8 cellular contexts compared by ENCODE assay signal in the genomic region with DNA sequence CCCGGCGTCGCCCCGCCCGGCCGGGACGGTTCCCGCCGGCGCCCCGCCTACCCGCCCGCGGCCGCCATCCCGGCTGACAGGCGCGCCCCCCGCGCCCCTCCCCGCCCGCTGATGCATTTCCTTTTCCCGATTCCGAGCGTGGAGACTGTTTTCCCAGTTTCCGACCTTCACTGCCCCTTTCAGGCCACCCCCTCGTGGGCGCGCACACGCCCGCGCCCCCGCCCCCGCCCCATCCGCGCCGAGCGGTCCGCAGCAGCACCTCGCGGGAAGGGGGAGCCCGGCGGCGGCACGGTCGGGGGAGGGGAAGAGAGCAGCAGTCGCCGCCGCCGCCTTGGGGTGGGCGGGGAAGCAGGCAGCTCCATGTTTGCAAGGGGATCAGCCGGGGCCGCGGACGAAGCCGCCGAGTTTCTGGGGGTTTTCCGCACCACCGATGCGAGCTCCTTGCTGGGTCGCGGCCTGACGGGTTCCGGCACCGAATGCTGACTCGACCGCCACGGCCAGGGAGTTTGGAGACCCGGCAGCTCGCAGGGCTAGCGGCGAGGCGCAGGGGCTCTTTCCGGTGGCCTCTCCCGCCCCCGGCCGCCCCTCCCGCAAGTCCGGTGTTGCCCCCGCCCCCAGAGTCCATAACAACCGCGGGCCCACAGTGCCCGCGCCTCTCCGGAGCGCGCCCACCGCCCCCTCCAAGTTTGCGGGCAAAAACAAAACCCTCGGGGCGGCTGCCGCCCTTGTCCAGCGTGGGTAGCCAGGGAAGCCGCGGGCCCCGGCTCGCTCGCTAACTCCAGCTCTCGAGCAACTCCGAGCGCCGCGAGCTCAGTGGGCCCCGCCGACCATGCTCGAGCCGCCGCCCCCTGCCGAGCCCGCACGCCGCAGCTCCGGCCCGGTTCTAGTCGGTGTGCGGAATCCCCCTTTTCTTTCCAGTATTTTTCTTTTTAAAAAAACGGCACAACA. TPM values are rescaled to one million over a fixed set of nuclear protein-coding genes. Genes with fewer than 3 reads are reported as not detected.
DNase-seq lines count a peak whose midpoint lies in the region; ATAC-seq and TF ChIP-seq lines count a peak whose summit lies in the region.

No MANE protein-coding gene starts in this region.

- POLR2A ChIA-PET in CD4-positive, alpha-beta T cell (lab: Charles Lee) = interaction anchor here (0.6 to 7.4 kb wide), 51 partner anchors 9 to 1460 kb away, joined by 3 to 294 read pairs (median 5); a partner anchor contains a TSS

- H3K4me3 ChIP-seq in Jurkat, Clone E6-1 (ENCODE audit: low read length) = peak overlapping the region; percentile 89
- peak overlapping the region; percentile 77 to 96 for H3K4me3 ChIP-seq in ascending aorta
- H3K4me3 ChIP-seq in iPS-18c (ENCODE audit: insufficient read depth, low read depth, low read length) = peak overlapping the region; percentile 80
- peak overlapping the region; percentile 87 to 99 (median 92) for H3K4me3 ChIP-seq in spleen

- H3K36me3 ChIP-seq in ascending aorta = no peaks in the 10 kb centered on the region
- H3K36me3 ChIP-seq in spleen = no peaks in the 10 kb centered on the region

- peaks cover 35% of the 10 kb centered on the region for H3K4me1 Mint-ChIP-seq in CD4-positive, alpha-beta T cell (ENCODE audit: low read depth)
- peaks cover 16% of the 10 kb centered on the region for H3K4me1 Mint-ChIP-seq in T-helper 2 cell treated with Interferon-gamma antibody and Interleukin-4, amounts not matched to agents 5 μg/mL and 100 μg/mL, for 36 hours (ENCODE audit: low read depth)

- H3K27ac ChIP-seq in CD4-positive, alpha-beta T cell (ENCODE audit: low read depth, low read length) = peak overlapping the region; percentile 99
- H3K27ac ChIP-seq in ascending aorta = peak overlapping the region; percentile 97 to 98
- H3K27ac ChIP-seq in spleen = peak overlapping the region; percentile 95 to 99 (median 98)

- H3K9me3 ChIP-seq in CD4-positive, alpha-beta T cell (ENCODE audit: control insufficient read depth, low read length) = no peaks in the 10 kb centered on the region
- H3K9me3 ChIP-seq in ascending aorta (no peaks in the 10 kb centered on the region), iPS-18c (ENCODE audit: control insufficient read depth, insufficient read depth, low read length) (no peaks in the 10 kb centered on the region), spleen (no peaks in the 10 kb centered on the region)

- no peaks in the 10 kb centered on the region for H3K27me3 ChIP-seq in CD4-positive, alpha-beta T cell (ENCODE audit: control insufficient read depth, insufficient read depth, low read length)
- H3K27me3 ChIP-seq in ascending aorta (no peaks in the 10 kb centered on the region), spleen (replicated peaks in 1 of 7) (no peaks in the 10 kb centered on the region)

- intact Hi-C loops in CD4-positive, alpha-beta T cell (cut with DNase I, micrococcal nuclease) = loop anchor here (1.0 to 10.0 kb wide), 13 partner anchors 53 to 1462 kb away; a partner anchor contains a TSS
- intact Hi-C loops in ascending aorta (cut with DNase I) = loop anchor here (5.0 to 10.0 kb wide), 6 partner anchors 123 to 430 kb away; a partner anchor contains a TSS
- intact Hi-C loops in spleen (cut with DNase I; ENCODE audit: low total_unique reads) = loop anchor here (10.0 kb wide), 1 partner anchor 80 kb away; no protein-coding TSS in a partner anchor

- TF ChIP-seq CTCF in CD4-positive, alpha-beta T cell (IDR thresholded peaks at IDR 0.05) = no peak
- TF ChIP-seq CTCF in ascending aorta (IDR thresholded peaks at IDR 0.05) (no peak), spleen (IDR thresholded peaks at IDR 0.05 in 8 of 11, conservative IDR thresholded peaks at IDR 0.05 in 3 of 11) (peak in 2 of 11 experiments; percentile 4 to 16)

- H3K4me1 ChIP-seq in ascending aorta (peaks cover 2 to 11% of the 10 kb centered on the region in 2 donors), spleen (peaks cover 8 to 44% (median 31%) of the 10 kb centered on the region in 6 donors)

- H3K36me3 Mint-ChIP-seq in CD4-positive, alpha-beta T cell (ENCODE audit: low read depth) = peaks cover 16% of the 10 kb centered on the region
- peaks cover 3% of the 10 kb centered on the region for H3K36me3 Mint-ChIP-seq in T-helper 2 cell treated with Interferon-gamma antibody and Interleukin-4, amounts not matched to agents 5 μg/mL and 100 μg/mL, for 36 hours (ENCODE audit: low read depth)

- 0 to 1% (median 1%) methylated on average over 66 to 117 of the region's 117 CpGs for WGBS in spleen, 5 donors

- no peak for TF ChIP-seq POLR2A in spleen (IDR thresholded peaks at IDR 0.05)

- CTCF ChIA-PET in CD4-positive, alpha-beta T cell (lab: Charles Lee) = interaction anchor here (1.6 to 3.9 kb wide), 4 partner anchors 9 to 186 kb away, joined by 5 to 14 read pairs (median 8); a partner anchor contains a TSS

- H3K27ac Mint-ChIP-seq in CD4-positive, alpha-beta T cell = peak overlapping the region; percentile 96
- peak overlapping the region; percentile 80 for H3K27ac Mint-ChIP-seq in T-helper 2 cell treated with Interferon-gamma antibody and Interleukin-4, amounts not matched to agents 5 μg/mL and 100 μg/mL, for 36 hours

- no peaks in the 10 kb centered on the region for H3K9me3 Mint-ChIP-seq in CD4-positive, alpha-beta T cell
- no peaks in the 10 kb centered on the region for H3K9me3 Mint-ChIP-seq in T-helper 2 cell treated with Interferon-gamma antibody and Interleukin-4, amounts not matched to agents 5 μg/mL and 100 μg/mL, for 36 hours

- no peaks in the 10 kb centered on the region for H3K27me3 Mint-ChIP-seq in CD4-positive, alpha-beta T cell
- H3K27me3 Mint-ChIP-seq in T-helper 2 cell treated with Interferon-gamma antibody and Interleukin-4, amounts not matched to agents 5 μg/mL and 100 μg/mL, for 36 hours (ENCODE audit: low read depth) = no peaks in the 10 kb centered on the region

- DNase-seq in CD4-positive, alpha-beta T cell = peak; percentile 61 to 81 (median 76)
- DNase-seq in Jurkat, Clone E6-1 (ENCODE audit: low read depth, low spot score) = peak; percentile 55
- DNase-seq in T-helper 2 cell treated with Interferon-gamma antibody and Interleukin-4, amounts not matched to agents 5 μg/mL and 100 μg/mL, for 36 hours (ENCODE audit: low spot score) = peak; percentile 81
- DNase-seq in ascending aorta (ENCODE audit: low spot score in 2 of 2) (peak in 1 of 2 donors; percentile 86), spleen (peak; percentile 96), HuH-7 (ENCODE audit: low spot score) (no peak)

- ATAC-seq in CD4-positive, alpha-beta T cell (ENCODE audit: poor library complexity) = no peak
- no peak for ATAC-seq in HG03439 (IDR thresholded peaks at IDR 0.05; ENCODE audit: unreplicated experiment)

- peak overlapping the region; percentile 96 for H3K4me3 Mint-ChIP-seq in CD4-positive, alpha-beta T cell
- H3K4me3 Mint-ChIP-seq in T-helper 2 cell treated with Interferon-gamma antibody and Interleukin-4, amounts not matched to agents 5 μg/mL and 100 μg/mL, for 36 hours = peak overlapping the region; percentile 84

RNA-seq across cellular contexts. Expression of a gene that starts 3.3 kb away (rescaled TPM):
- 100 to 1,000 TPM; 136 to 141 TPM for total RNA-seq in CD4-positive, alpha-beta T cell
- polyA plus RNA-seq in Jurkat, Clone E6-1 (2012; ENCODE audit: insufficient read depth, insufficient read length) = 52.0 TPM
- total RNA-seq in ascending aorta = 41.0 TPM
- total RNA-seq in spleen = 10 to 100 TPM; 64.5 to 90.2 (median 84.7) TPM
- polyA plus RNA-seq in spleen = 10 to 100 TPM in 1 of 3 donors, 1 to 10 TPM in 2; 8.2 to 12.5 (median 8.4) TPM
